Comparison of ENCODE assay signal across 20 cellular contexts in the genomic region with DNA sequence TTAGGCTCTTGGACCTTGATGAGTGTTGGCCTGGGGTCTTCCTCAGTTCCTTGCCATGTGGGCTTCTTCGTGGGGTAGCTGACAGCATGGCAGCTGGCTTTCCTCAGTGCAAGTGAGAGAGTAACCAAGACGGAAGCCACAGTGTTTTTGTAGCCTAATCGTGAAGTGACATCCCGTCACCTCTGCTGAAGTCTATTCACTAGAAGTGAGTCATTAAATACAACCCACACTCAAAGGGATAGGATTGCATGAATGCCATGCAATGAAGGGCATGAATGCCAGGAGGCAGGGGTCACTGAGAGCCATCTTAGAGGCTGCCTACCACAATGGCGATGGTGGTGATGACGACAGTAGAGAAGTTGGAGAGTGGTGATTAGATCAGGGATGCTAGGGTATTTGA. TPM values are rescaled to one million over a fixed set of nuclear protein-coding genes. Genes with fewer than 3 reads are reported as not detected.
DNase-seq lines count a peak whose midpoint lies in the region; ATAC-seq and TF ChIP-seq lines count a peak whose summit lies in the region.
"Had no signal": no experiment of that assay in that cellular context is flagged by ENCODE, and none has a peak within 500 bp of the region (broad histone marks: within the 10 kb centered on the region; RNA-seq: fewer than 3 reads in every experiment).

No MANE protein-coding gene starts in this region.

- H3K27ac Mint-ChIP-seq in activated CD4-positive, alpha-beta memory T cell treated with anti-CD3 and anti-CD28 coated beads for 36 hours = peak overlapping the region; percentile 63
- no peak overlapping the region for H3K27ac Mint-ChIP-seq in activated CD4-positive, alpha-beta memory T cell treated with anti-CD3 and anti-CD28 coated beads, Interleukin-2, amount 10 ng/mL, durations not matched to agents 7 days and 5 days
- no peak overlapping the region for H3K27ac Mint-ChIP-seq in activated T-helper 17 cell treated with anti-CD3 and anti-CD28 coated beads, Interleukin-2, amount 50 U/mL, for 72 hours
- H3K27ac Mint-ChIP-seq: CD8-positive, alpha-beta T cell had no signal

- DNase-seq in activated CD4-positive, alpha-beta memory T cell treated with anti-CD3 and anti-CD28 coated beads for 36 hours = peak; percentile 41
- no peak for DNase-seq in activated CD4-positive, alpha-beta memory T cell treated with anti-CD3 and anti-CD28 coated beads, Interleukin-2, amount 10 ng/mL, durations not matched to agents 7 days and 5 days
- DNase-seq in HT1080 (ENCODE audit: low read depth) = peak; percentile 27
- peak; percentile 53 for DNase-seq in osteoblast (ENCODE audit: insufficient read length, low spot score, missing footprints)
- no peak for DNase-seq in ACHN
- DNase-seq: Calu3; CD8-positive, alpha-beta T cell; EL; NCI-H1105; NCI-H1694; NCI-H510A treated with DMSO at 0.1 percent for 48 hours; NCI-H774; Right ventricle myocardium superior had no signal

- no peaks in the 10 kb centered on the region for H3K9me3 ChIP-seq in osteoblast (ENCODE audit: low read depth, low read length)
- H3K9me3 ChIP-seq: BLaER1 had no signal

- no peaks in the 10 kb centered on the region for H3K9me3 Mint-ChIP-seq in activated CD4-positive, alpha-beta memory T cell treated with anti-CD3 and anti-CD28 coated beads for 36 hours
- no peaks in the 10 kb centered on the region for H3K9me3 Mint-ChIP-seq in activated CD4-positive, alpha-beta memory T cell treated with anti-CD3 and anti-CD28 coated beads, Interleukin-2, amount 10 ng/mL, durations not matched to agents 7 days and 5 days
- no peaks in the 10 kb centered on the region for H3K9me3 Mint-ChIP-seq in activated T-helper 17 cell treated with anti-CD3 and anti-CD28 coated beads, Interleukin-2, amount 50 U/mL, for 72 hours
- H3K9me3 Mint-ChIP-seq: CD8-positive, alpha-beta T cell had no signal

- peaks cover 21% of the 10 kb centered on the region for H3K4me1 Mint-ChIP-seq in activated CD4-positive, alpha-beta memory T cell treated with anti-CD3 and anti-CD28 coated beads for 36 hours (ENCODE audit: low read depth)
- peaks cover 15% of the 10 kb centered on the region for H3K4me1 Mint-ChIP-seq in activated CD4-positive, alpha-beta memory T cell treated with anti-CD3 and anti-CD28 coated beads, Interleukin-2, amount 10 ng/mL, durations not matched to agents 7 days and 5 days
- H3K4me1 Mint-ChIP-seq in activated T-helper 17 cell treated with anti-CD3 and anti-CD28 coated beads, Interleukin-2, amount 50 U/mL, for 72 hours = peaks cover 6% of the 10 kb centered on the region

- H3K27me3 Mint-ChIP-seq in activated CD4-positive, alpha-beta memory T cell treated with anti-CD3 and anti-CD28 coated beads for 36 hours = no peaks in the 10 kb centered on the region
- H3K27me3 Mint-ChIP-seq in activated CD4-positive, alpha-beta memory T cell treated with anti-CD3 and anti-CD28 coated beads, Interleukin-2, amount 10 ng/mL, durations not matched to agents 7 days and 5 days = peaks cover 9% of the 10 kb centered on the region
- no peaks in the 10 kb centered on the region for H3K27me3 Mint-ChIP-seq in activated T-helper 17 cell treated with anti-CD3 and anti-CD28 coated beads, Interleukin-2, amount 50 U/mL, for 72 hours

- CTCF ChIA-PET in activated CD4-positive, alpha-beta memory T cell treated with anti-CD3 and anti-CD28 coated beads for 36 hours (lab: Charles Lee) = interaction anchor here (1.5 to 11.0 kb wide), 3 partner anchors 11 to 76 kb away, joined by 6 to 197 read pairs (median 182); no protein-coding TSS in a partner anchor
- CTCF ChIA-PET in activated CD4-positive, alpha-beta memory T cell treated with anti-CD3 and anti-CD28 coated beads, Interleukin-2, amount 10 ng/mL, durations not matched to agents 7 days and 5 days (lab: Charles Lee) = interaction anchor here (7.9 kb wide), 1 partner anchor 11 kb away, joined by 78 read pairs; no protein-coding TSS in a partner anchor

- POLR2A ChIA-PET in activated CD4-positive, alpha-beta memory T cell treated with anti-CD3 and anti-CD28 coated beads for 36 hours (lab: Charles Lee) = interaction anchor here (1.1 kb wide), 1 partner anchor 11 kb away, joined by 3 read pairs; no protein-coding TSS in a partner anchor
- POLR2A ChIA-PET in activated CD4-positive, alpha-beta memory T cell treated with anti-CD3 and anti-CD28 coated beads, Interleukin-2, amount 10 ng/mL, durations not matched to agents 7 days and 5 days (lab: Charles Lee) = interaction anchor here (1.3 kb wide), 1 partner anchor 12 kb away, joined by 4 read pairs; no protein-coding TSS in a partner anchor

- no peak overlapping the region for H2AFZ ChIP-seq in osteoblast (ENCODE audit: low read length)

- no peak for TF ChIP-seq CTCF in osteoblast (IDR thresholded peaks at IDR 0.05; ENCODE audit: extremely low read depth, low read depth, low read length)

- intact Hi-C loops in activated CD4-positive, alpha-beta memory T cell treated with anti-CD3 and anti-CD28 coated beads for 36 hours (cut with micrococcal nuclease) = no loop called here

- peaks cover 3% of the 10 kb centered on the region for H3K4me1 ChIP-seq in osteoblast (ENCODE audit: insufficient read depth, low read length)
- H3K4me1 ChIP-seq: BLaER1 had no signal

- no peak overlapping the region for H3K4me2 ChIP-seq in osteoblast (ENCODE audit: insufficient read depth, low read length)
- H3K4me2 ChIP-seq: BLaER1 had no signal

- H3K27ac ChIP-seq in osteoblast (ENCODE audit: low read depth, low read length) = no peak overlapping the region
- H3K27ac ChIP-seq: BLaER1 had no signal

- peak; percentile 55 for ATAC-seq in activated T-helper 17 cell treated with anti-CD3 and anti-CD28 coated beads, Interleukin-2, amount 50 U/mL, for 72 hours (replicated peaks)
- no peak for ATAC-seq in GM18858 (IDR thresholded peaks at IDR 0.05; ENCODE audit: unreplicated experiment)
- no peak for ATAC-seq in GM19397 (IDR thresholded peaks at IDR 0.05; ENCODE audit: unreplicated experiment)
- ATAC-seq: CD8-positive, alpha-beta T cell; GM12878; K562 had no signal

- no peak overlapping the region for H3K4me3 Mint-ChIP-seq in activated CD4-positive, alpha-beta memory T cell treated with anti-CD3 and anti-CD28 coated beads for 36 hours
- no peak overlapping the region for H3K4me3 Mint-ChIP-seq in activated CD4-positive, alpha-beta memory T cell treated with anti-CD3 and anti-CD28 coated beads, Interleukin-2, amount 10 ng/mL, durations not matched to agents 7 days and 5 days
- peak overlapping the region; percentile 19 for H3K4me3 Mint-ChIP-seq in activated T-helper 17 cell treated with anti-CD3 and anti-CD28 coated beads, Interleukin-2, amount 50 U/mL, for 72 hours
- H3K4me3 Mint-ChIP-seq: CD8-positive, alpha-beta T cell had no signal

- H3K4me3 ChIP-seq in osteoblast (ENCODE audit: insufficient read depth, low read length) = no peak overlapping the region
- H3K4me3 ChIP-seq: BLaER1, GM12878, K562 had no signal

- H3K36me3 ChIP-seq in osteoblast (ENCODE audit: insufficient read depth, low read length) = no peaks in the 10 kb centered on the region
- H3K36me3 ChIP-seq: BLaER1 had no signal

- no peaks in the 10 kb centered on the region for H3K27me3 ChIP-seq in osteoblast (ENCODE audit: insufficient read depth, low read length)

- H4K20me1 ChIP-seq in osteoblast (ENCODE audit: insufficient read depth, low read length) = no peaks in the 10 kb centered on the region
- H4K20me1 ChIP-seq: BLaER1 had no signal

- in situ Hi-C loops in ACHN (cut with HindIII; ENCODE audit: low pct_ligation_motif_present, low pct_unique_long_range_greater_than_20kb, low sequenced_read_pairs) = no loop called here

- H3K79me2 ChIP-seq in osteoblast (ENCODE audit: insufficient read depth, low read length) = no peaks in the 10 kb centered on the region

- H3K36me3 Mint-ChIP-seq in activated CD4-positive, alpha-beta memory T cell treated with anti-CD3 and anti-CD28 coated beads for 36 hours = no peaks in the 10 kb centered on the region
- no peaks in the 10 kb centered on the region for H3K36me3 Mint-ChIP-seq in activated CD4-positive, alpha-beta memory T cell treated with anti-CD3 and anti-CD28 coated beads, Interleukin-2, amount 10 ng/mL, durations not matched to agents 7 days and 5 days (ENCODE audit: low read depth)
- H3K36me3 Mint-ChIP-seq in activated T-helper 17 cell treated with anti-CD3 and anti-CD28 coated beads, Interleukin-2, amount 50 U/mL, for 72 hours (ENCODE audit: low read depth) = no peaks in the 10 kb centered on the region
- H3K36me3 Mint-ChIP-seq: CD8-positive, alpha-beta T cell had no signal

RNA-seq across cellular contexts. Expression of gene ASIC1, which starts 13.5 kb away (rescaled TPM):
- 1 to 10 TPM; 1.1 to 1.6 TPM for total RNA-seq in activated CD4-positive, alpha-beta memory T cell treated with anti-CD3 and anti-CD28 coated beads for 36 hours
- under 1 TPM; 0.91 to 0.98 TPM for total RNA-seq in activated CD4-positive, alpha-beta memory T cell treated with anti-CD3 and anti-CD28 coated beads, Interleukin-2, amount 10 ng/mL, durations not matched to agents 7 days and 5 days
- 6.0 and 9.5 TPM in 2 replicates for total RNA-seq in HT1080 (2014; rRNA removed; shearing (Covaris generic))
- polyA plus RNA-seq in HT1080 (2015; cell fraction: cytosol; rRNA removed) = 25.8 and 29.0 TPM in 2 replicates
- polyA plus RNA-seq in HT1080 (2015; cell fraction: nucleus; rRNA removed) = 42.0 and 46.5 TPM in 2 replicates
- 1 to 10 TPM in 1 of 2 donors, under 1 TPM in 1; 0.53 to 1.4 TPM for total RNA-seq in activated T-helper 17 cell treated with anti-CD3 and anti-CD28 coated beads, Interleukin-2, amount 50 U/mL, for 72 hours
- 0.72 and 0.88 TPM in 2 replicates for total RNA-seq in osteoblast

RNA-seq across cellular contexts. Expression of gene RACGAP1, which starts 18.6 kb away (rescaled TPM):
- total RNA-seq in activated CD4-positive, alpha-beta memory T cell treated with anti-CD3 and anti-CD28 coated beads for 36 hours = 100 to 1,000 TPM; 145 to 152 TPM
- 100 to 1,000 TPM; 172 to 179 TPM for total RNA-seq in activated CD4-positive, alpha-beta memory T cell treated with anti-CD3 and anti-CD28 coated beads, Interleukin-2, amount 10 ng/mL, durations not matched to agents 7 days and 5 days
- total RNA-seq in HT1080 (2014; rRNA removed; shearing (Covaris generic)) = 138 and 155 TPM in 2 replicates
- 102 and 108 TPM in 2 replicates for polyA plus RNA-seq in HT1080 (2015; cell fraction: cytosol; rRNA removed)
- polyA plus RNA-seq in HT1080 (2015; cell fraction: nucleus; rRNA removed) = 146 and 164 TPM in 2 replicates
- total RNA-seq in activated T-helper 17 cell treated with anti-CD3 and anti-CD28 coated beads, Interleukin-2, amount 50 U/mL, for 72 hours = 100 to 1,000 TPM; 132 to 145 TPM
- 12.7 and 16.5 TPM in 2 replicates for total RNA-seq in osteoblast

RNA-seq across cellular contexts. Expression of gene SMARCD1, which starts 41.3 kb away (rescaled TPM):
- 10 to 100 TPM; 56.1 to 56.3 TPM for total RNA-seq in activated CD4-positive, alpha-beta memory T cell treated with anti-CD3 and anti-CD28 coated beads for 36 hours
- 10 to 100 TPM; 57.3 to 63.3 TPM for total RNA-seq in activated CD4-positive, alpha-beta memory T cell treated with anti-CD3 and anti-CD28 coated beads, Interleukin-2, amount 10 ng/mL, durations not matched to agents 7 days and 5 days
- 121 and 161 TPM in 2 replicates for total RNA-seq in HT1080 (2014; rRNA removed; shearing (Covaris generic))
- polyA plus RNA-seq in HT1080 (2015; cell fraction: cytosol; rRNA removed) = 114 and 120 TPM in 2 replicates
- polyA plus RNA-seq in HT1080 (2015; cell fraction: nucleus; rRNA removed) = 156 and 161 TPM in 2 replicates
- 10 to 100 TPM; 29.4 to 57.3 TPM for total RNA-seq in activated T-helper 17 cell treated with anti-CD3 and anti-CD28 coated beads, Interleukin-2, amount 50 U/mL, for 72 hours
- 50.3 and 53.0 TPM in 2 replicates for total RNA-seq in osteoblast

RNA-seq across cellular contexts. Expression of gene GPD1, which starts 60.0 kb away (rescaled TPM):
- total RNA-seq in activated CD4-positive, alpha-beta memory T cell treated with anti-CD3 and anti-CD28 coated beads for 36 hours = under 1 TPM; 0.10 to 0.34 TPM
- under 1 TPM; 0.28 to 0.40 TPM for total RNA-seq in activated CD4-positive, alpha-beta memory T cell treated with anti-CD3 and anti-CD28 coated beads, Interleukin-2, amount 10 ng/mL, durations not matched to agents 7 days and 5 days
- total RNA-seq in HT1080 (2014; rRNA removed; shearing (Covaris generic)) = 0.27 and 0.31 TPM in 2 replicates
- 0.08 TPM in 1 of 2 replicates, not detected in the other for polyA plus RNA-seq in HT1080 (2015; cell fraction: cytosol; rRNA removed)
- polyA plus RNA-seq in HT1080 (2015; cell fraction: nucleus; rRNA removed) = 0.23 and 0.94 TPM in 2 replicates
- under 1 TPM in 1 of 2 donors, not detected in 1; 0.35 TPM for total RNA-seq in activated T-helper 17 cell treated with anti-CD3 and anti-CD28 coated beads, Interleukin-2, amount 50 U/mL, for 72 hours
- under 0.01 TPM in 1 of 2 replicates, not detected in the other for total RNA-seq in osteoblast
- total RNA-seq: H4 had no signal

Comparison
In these comparisons a context has a peak if more than half of its experiments do, and no peak if none do; other contexts are left out.
1. DNase-seq: peak in activated CD4-positive, alpha-beta memory T cell treated with anti-CD3 and anti-CD28 coated beads for 36 hours (single experiment), HT1080 (single experiment) and osteoblast (single experiment); none in activated CD4-positive, alpha-beta memory T cell treated with anti-CD3 and anti-CD28 coated beads, Interleukin-2, amount 10 ng/mL, durations not matched to agents 7 days and 5 days (single experiment) and ACHN (single experiment).